12 cellular contexts compared by ENCODE assay signal in the genomic region with DNA sequence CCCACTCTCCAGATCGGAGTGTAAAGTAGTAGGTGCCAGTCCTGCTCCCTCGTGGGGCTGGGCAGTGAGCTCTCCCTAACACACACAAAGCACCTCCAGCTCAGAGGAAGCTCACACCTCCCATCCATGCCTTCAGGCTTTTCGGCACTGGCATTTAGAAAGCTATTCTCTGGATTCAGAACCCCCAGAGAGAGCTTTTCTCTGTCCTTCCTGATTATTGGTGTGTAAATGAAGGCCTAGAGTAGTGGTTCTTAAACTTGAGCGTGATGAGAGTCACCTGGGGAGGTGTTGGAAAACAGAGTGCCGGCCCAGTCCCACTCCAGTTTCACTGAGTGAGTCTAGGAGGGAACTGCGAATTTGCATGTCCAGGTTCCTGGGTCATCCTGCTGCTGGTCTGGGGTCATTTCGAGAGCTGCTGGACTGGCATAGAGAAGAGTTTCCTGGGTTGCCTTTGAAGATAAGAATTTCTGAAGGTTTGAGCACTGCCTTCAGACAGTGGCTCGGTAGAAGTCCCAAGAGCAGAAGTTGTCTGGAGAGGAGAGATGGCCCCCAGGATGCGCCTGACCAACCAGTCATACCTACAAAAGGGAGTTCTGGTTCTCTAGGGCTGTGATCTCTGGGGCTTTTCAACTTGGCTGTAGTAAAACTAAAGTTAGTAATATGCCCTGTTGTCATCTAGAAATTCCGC. TPM values are rescaled to one million over a fixed set of nuclear protein-coding genes. Genes with fewer than 3 reads are reported as not detected.
DNase-seq lines count a peak whose midpoint lies in the region; ATAC-seq and TF ChIP-seq lines count a peak whose summit lies in the region.
"Had no signal": no experiment of that assay in that cellular context is flagged by ENCODE, and none has a peak within 500 bp of the region (broad histone marks: within the 10 kb centered on the region; RNA-seq: fewer than 3 reads in every experiment).

No MANE protein-coding gene starts in this region.

- H3K4me1 Mint-ChIP-seq in chondrocyte (ENCODE audit: low read depth): peaks cover 58% of the 10 kb centered on the region

- no peaks in the 10 kb centered on the region for H3K36me3 Mint-ChIP-seq in chondrocyte (ENCODE audit: low read depth)
- H3K36me3 Mint-ChIP-seq: activated naive CD8-positive, alpha-beta T cell had no signal

- H3K4me1 ChIP-seq in lower lobe of right lung (peaks cover 80% of the 10 kb centered on the region), thoracic aorta (ENCODE audit: control insufficient read depth in 1 of 2, low read depth in 2 of 2) (peaks cover 57 to 93% of the 10 kb centered on the region in 2 donors)

- peak overlapping the region; percentile 99 for H3K27ac Mint-ChIP-seq in chondrocyte (ENCODE audit: unreplicated experiment)
- H3K27ac Mint-ChIP-seq: activated naive CD8-positive, alpha-beta T cell had no signal

- peak overlapping the region; percentile 86 for H3K27ac ChIP-seq in lower lobe of right lung
- peak overlapping the region; percentile 88 to 97 for H3K27ac ChIP-seq in thoracic aorta

- H3K4me3 ChIP-seq in lower lobe of right lung (no peak overlapping the region), thoracic aorta (peak overlapping the region; percentile 49)

- peak; percentile 58 for DNase-seq in NCI-H69 (lab: John Stamatoyannopoulos, UW)
- DNase-seq in chondrocyte (ENCODE audit: low spot score): no peak
- DNase-seq in lower lobe of right lung: no peak
- no peak for DNase-seq in thoracic aorta (ENCODE audit: low spot score)
- no peak for DNase-seq in cortex of kidney (lab: John Stamatoyannopoulos, UW)
- DNase-seq in NCI-H446 treated with DMSO at 0.1 percent for 48 hours (lab: John Stamatoyannopoulos, UW): no peak
- DNase-seq: KG1, NCI-H82, retina had no signal

- H3K36me3 ChIP-seq in lower lobe of right lung (peaks cover 23% of the 10 kb centered on the region), thoracic aorta (no peaks in the 10 kb centered on the region)

- intact Hi-C loops in lower lobe of right lung (cut with DNase I): no loop called here

- no peaks in the 10 kb centered on the region for H3K9me3 Mint-ChIP-seq in chondrocyte (ENCODE audit: low read depth)

- H3K9me3 ChIP-seq in lower lobe of right lung (no peaks in the 10 kb centered on the region), thoracic aorta (no peaks in the 10 kb centered on the region)

- H3K4me3 Mint-ChIP-seq in chondrocyte (ENCODE audit: unreplicated experiment): no peak overlapping the region
- H3K4me3 Mint-ChIP-seq: activated naive CD8-positive, alpha-beta T cell had no signal

- ATAC-seq in lower lobe of right lung: peak; percentile 13 to 18
- peak; percentile 44 for ATAC-seq in thoracic aorta (ENCODE audit: insufficient number of reproducible peaks, low FRiP score, low read depth)
- no peak for ATAC-seq in GM19463 (IDR thresholded peaks at IDR 0.05; ENCODE audit: unreplicated experiment)
- ATAC-seq in GM21717 (IDR thresholded peaks at IDR 0.05; ENCODE audit: unreplicated experiment): no peak

- H3K27me3 ChIP-seq in lower lobe of right lung (ENCODE audit: low read depth) (no peaks in the 10 kb centered on the region), thoracic aorta (replicated peaks; ENCODE audit: insufficient read depth) (no peaks in the 10 kb centered on the region)

- H3K27me3 Mint-ChIP-seq in chondrocyte (ENCODE audit: low read depth): no peaks in the 10 kb centered on the region
- H3K27me3 Mint-ChIP-seq: activated naive CD8-positive, alpha-beta T cell had no signal

- TF ChIP-seq CTCF in chondrocyte (IDR thresholded peaks at IDR 0.05) (no peak), lower lobe of right lung (IDR thresholded peaks at IDR 0.05) (no peak), thoracic aorta (IDR thresholded peaks at IDR 0.05) (no peak)

RNA-seq across cellular contexts. Expression of a gene that starts 15.1 kb away (rescaled TPM):
- total RNA-seq in chondrocyte: 54.7 to 62.1 TPM (median 60.7 TPM) in 3 replicates
- total RNA-seq in lower lobe of right lung: 437 TPM
- total RNA-seq in thoracic aorta: 100 to 1,000 TPM; 249 to 300 TPM

Comparison
In these comparisons a context has a peak if more than half of its experiments do, and no peak if none do; other contexts are left out.
1. ATAC-seq: peak in lower lobe of right lung (2 of 2) and thoracic aorta (single experiment); none in GM19463 (single experiment) and GM21717 (single experiment).